16 cellular contexts compared by ENCODE assay signal in the genomic region with DNA sequence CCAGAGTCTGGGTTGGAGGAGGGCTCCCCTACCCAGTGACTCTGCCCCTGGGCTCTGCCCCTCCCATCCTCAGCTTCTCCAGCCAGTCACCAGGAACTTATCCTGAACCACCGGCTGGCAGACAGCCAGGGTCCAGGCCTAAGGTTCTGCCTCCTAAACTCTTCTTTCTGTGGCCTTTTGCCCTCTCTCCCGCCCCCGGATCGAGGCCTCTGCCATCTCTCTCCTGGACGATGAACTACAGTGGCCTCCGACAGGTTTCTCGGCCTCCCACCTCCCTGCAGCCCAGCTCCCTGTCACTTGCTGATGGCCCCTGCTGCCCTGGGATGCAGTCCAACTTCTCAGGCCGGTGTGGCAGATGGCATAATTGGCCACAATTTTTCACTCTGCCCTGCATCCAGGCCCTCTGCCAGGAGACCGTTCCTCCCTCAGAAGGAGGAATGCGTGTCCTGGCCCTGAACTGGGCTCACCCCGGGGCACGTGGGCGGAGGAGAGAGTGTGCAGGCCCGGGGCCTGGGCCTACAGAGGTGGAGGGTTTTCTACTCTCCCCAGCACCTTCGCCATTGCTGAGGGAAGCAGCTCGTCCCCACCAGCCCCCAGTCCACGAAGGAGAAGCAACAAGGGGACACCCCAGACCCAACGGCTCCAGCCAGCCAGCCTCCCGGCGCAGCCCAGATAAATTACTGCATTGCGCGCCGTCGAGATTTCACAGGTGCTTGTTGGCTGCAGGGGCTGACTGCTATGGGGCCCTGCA.
DNase-seq lines count a peak whose midpoint lies in the region; ATAC-seq and TF ChIP-seq lines count a peak whose summit lies in the region.
"Had no signal": no experiment of that assay in that cellular context is flagged by ENCODE, and none has a peak within 500 bp of the region (broad histone marks: within the 10 kb centered on the region; RNA-seq: fewer than 3 reads in every experiment).

No MANE protein-coding gene starts in this region.

- TF ChIP-seq CTCF in H9 (conservative IDR thresholded peaks at IDR 0.05) = no peak
- no peak for TF ChIP-seq CTCF in spleen (IDR thresholded peaks at IDR 0.05 in 8 of 11, conservative IDR thresholded peaks at IDR 0.05 in 3 of 11)

- no peak overlapping the region for H2BK5ac ChIP-seq in H9 (ENCODE audit: insufficient read length, low read length)

- no peak for TF ChIP-seq POLR2A in spleen (IDR thresholded peaks at IDR 0.05)

- no peaks in the 10 kb centered on the region for H4K20me1 ChIP-seq in H9 (ENCODE audit: control insufficient read depth, insufficient read depth, insufficient read length)
- no peaks in the 10 kb centered on the region for H4K20me1 ChIP-seq in Karpas-422 (ENCODE audit: insufficient read depth, low read depth, low read length)

- no peak overlapping the region for H4K8ac ChIP-seq in H9 (replicated peaks; ENCODE audit: insufficient read length, low read depth, low read length)

- no peak overlapping the region for H3K9ac ChIP-seq in H9 (ENCODE audit: extremely low read depth, insufficient read length, low read length)
- H3K9ac ChIP-seq in NT2/D1 (ENCODE audit: insufficient read length, low read depth) = peak overlapping the region; percentile 66
- peak overlapping the region; percentile 24 for H3K9ac ChIP-seq in iPS-15b (ENCODE audit: low read depth, low read length)
- H3K9ac ChIP-seq in Karpas-422 (ENCODE audit: low read length) = no peak overlapping the region

- no peak overlapping the region for H3K4ac ChIP-seq in H9 (ENCODE audit: low read depth, low read length)

- no peak overlapping the region for H3K4me3 Mint-ChIP-seq in H9
- H3K4me3 Mint-ChIP-seq: activated CD8-positive, alpha-beta T cell treated with anti-CD3 and anti-CD28 coated beads, Interleukin-2, amount 10 ng/mL, durations not matched to agents 7 days and 5 days; activated naive CD8-positive, alpha-beta T cell treated with anti-CD3 and anti-CD28 coated beads for 36 hours; T-helper 1 cell treated with Interleukin-12 subunit alpha and Interleukin-12 subunit beta and Interleukin-4 antibody, amounts not matched to agents 30 μg/mL and 1 μg/mL, for 36 hours had no signal

- ATAC-seq in GM21619 (IDR thresholded peaks at IDR 0.05; ENCODE audit: unreplicated experiment) (no peak), HG03139 (IDR thresholded peaks at IDR 0.05; ENCODE audit: unreplicated experiment) (no peak)
- ATAC-seq: activated CD8-positive, alpha-beta T cell treated with anti-CD3 and anti-CD28 coated beads, Interleukin-2, amount 10 ng/mL, durations not matched to agents 7 days and 5 days; foreskin keratinocyte had no signal

- H3K36me3 Mint-ChIP-seq in H9 (ENCODE audit: insufficient read depth in 1 of 3, low read depth in 3 of 3) = peaks cover 0 to 4% (median 0%) of the 10 kb centered on the region in 3 experiments; a peak in 2 of 7 replicates
- H3K36me3 Mint-ChIP-seq: activated naive CD8-positive, alpha-beta T cell treated with anti-CD3 and anti-CD28 coated beads for 36 hours had no signal

- intact Hi-C loops in spleen (cut with DNase I; ENCODE audit: low total_unique reads) = no loop called here

- DNase-seq in H9 (no peak), NT2/D1 (ENCODE audit: low read depth, low spot score) (no peak), spleen (peak; percentile 72), inferior parietal cortex (ENCODE audit: extremely low spot score) (no peak), Karpas-422 (no peak)
- DNase-seq: activated CD8-positive, alpha-beta T cell treated with anti-CD3 and anti-CD28 coated beads, Interleukin-2, amount 10 ng/mL, durations not matched to agents 7 days and 5 days; activated naive CD8-positive, alpha-beta T cell treated with anti-CD3 and anti-CD28 coated beads for 36 hours; foreskin keratinocyte; stimulated activated CD4-positive, alpha-beta T cell treated with anti-CD3 and anti-CD28 coated beads, Interleukin-4, amount 100 ng/mL, for 1 hour had no signal

- H4K91ac ChIP-seq in H9 (ENCODE audit: insufficient read length, low read depth, low read length) = no peak overlapping the region

- peak overlapping the region in 2 of 3 experiments; percentile 46 to 94; a peak in 2 of 7 replicates for H3K27ac Mint-ChIP-seq in H9
- H3K27ac Mint-ChIP-seq: activated CD8-positive, alpha-beta T cell treated with anti-CD3 and anti-CD28 coated beads, Interleukin-2, amount 10 ng/mL, durations not matched to agents 7 days and 5 days; activated naive CD8-positive, alpha-beta T cell treated with anti-CD3 and anti-CD28 coated beads for 36 hours; progenitor cell of endocrine pancreas; T-helper 1 cell treated with Interleukin-12 subunit alpha and Interleukin-12 subunit beta and Interleukin-4 antibody, amounts not matched to agents 30 μg/mL and 1 μg/mL, for 36 hours had no signal

- no peak overlapping the region for H3T11ph ChIP-seq in H9 (ENCODE audit: low read length)

- no peaks in the 10 kb centered on the region for H3K9me2 ChIP-seq in Karpas-422 (replicated peaks; ENCODE audit: insufficient read depth, low read length)

- H2AFZ ChIP-seq in H9 (ENCODE audit: low read length) (no peak overlapping the region), Karpas-422 (ENCODE audit: low read length) (no peak overlapping the region)

- H3K27me3 ChIP-seq in H9 (ENCODE audit: insufficient read depth, low read length) = no peaks in the 10 kb centered on the region
- H3K27me3 ChIP-seq in NT2/D1 (ENCODE audit: insufficient read depth, insufficient read length) = peaks cover 2% of the 10 kb centered on the region
- H3K27me3 ChIP-seq in iPS-15b (ENCODE audit: control insufficient read depth, insufficient read depth, low read length) = peaks cover 2% of the 10 kb centered on the region
- no peaks in the 10 kb centered on the region for H3K27me3 ChIP-seq in spleen (replicated peaks in 1 of 7)
- H3K27me3 ChIP-seq in Karpas-422 (ENCODE audit: low read length) = no peaks in the 10 kb centered on the region
- H3K27me3 ChIP-seq: foreskin keratinocyte had no signal

- no peak overlapping the region for H3K14ac ChIP-seq in H9 (ENCODE audit: insufficient read depth, low read length)

- peaks cover 36% of the 10 kb centered on the region for H3K27me3 Mint-ChIP-seq in H9 (ENCODE audit: low read depth)

- H2AK5ac ChIP-seq in H9 (ENCODE audit: insufficient read length, low read length) = no peak overlapping the region

- H3K4me1 ChIP-seq in H9 (ENCODE audit: insufficient read depth, low read length) (no peaks in the 10 kb centered on the region), NT2/D1 (ENCODE audit: insufficient read depth, insufficient read length) (peaks cover 10% of the 10 kb centered on the region), iPS-15b (ENCODE audit: control insufficient read depth, insufficient read depth, low read length) (no peaks in the 10 kb centered on the region), spleen (peaks cover 0 to 8% (median 0%) of the 10 kb centered on the region in 6 donors), Karpas-422 (ENCODE audit: low read length) (no peaks in the 10 kb centered on the region)
- H3K4me1 ChIP-seq: foreskin keratinocyte had no signal

- H3K79me2 ChIP-seq in H9 (ENCODE audit: insufficient read depth, low read length) = no peaks in the 10 kb centered on the region
- H3K79me2 ChIP-seq in Karpas-422 (ENCODE audit: low read length) = no peaks in the 10 kb centered on the region

- no peak overlapping the region for H3K23ac ChIP-seq in H9 (ENCODE audit: insufficient read length, low read depth, low read length)

- no peak overlapping the region for H2BK20ac ChIP-seq in H9 (ENCODE audit: low read depth, low read length, poor library complexity, severe bottlenecking)

- H3K18ac ChIP-seq in H9 (ENCODE audit: insufficient read length, low read depth, low read length) = no peak overlapping the region

- H3K9me3 ChIP-seq in H9 (ENCODE audit: control insufficient read depth, low read depth, low read length) (no peaks in the 10 kb centered on the region), NT2/D1 (ENCODE audit: insufficient read depth, low read length) (no peaks in the 10 kb centered on the region), iPS-15b (ENCODE audit: control insufficient read depth, insufficient read depth, low read length) (no peaks in the 10 kb centered on the region), spleen (no peaks in the 10 kb centered on the region), Karpas-422 (ENCODE audit: low read length) (no peaks in the 10 kb centered on the region)

- no peak overlapping the region for H3K27ac ChIP-seq in H9 (ENCODE audit: insufficient read length, low read depth, low read length)
- H3K27ac ChIP-seq in spleen = peak overlapping the region in 2 of 8 donors; percentile 12 to 25
- no peak overlapping the region for H3K27ac ChIP-seq in Karpas-422 (ENCODE audit: low read length)
- H3K27ac ChIP-seq: dorsolateral prefrontal cortex, foreskin keratinocyte had no signal

- no peak overlapping the region for H2BK15ac ChIP-seq in H9 (ENCODE audit: low read depth, low read length)

- H3K23me2 ChIP-seq in H9 (ENCODE audit: insufficient read length, low read depth, low read length, poor library complexity, severe bottlenecking) = no peaks in the 10 kb centered on the region

- H3K4me3 ChIP-seq in NT2/D1 (ENCODE audit: insufficient read length, low read depth) (no peak overlapping the region), iPS-15b (ENCODE audit: low read depth, low read length) (no peak overlapping the region), spleen (no peak overlapping the region), Karpas-422 (ENCODE audit: low read length) (no peak overlapping the region)
- H3K4me3 ChIP-seq: dorsolateral prefrontal cortex, lung had no signal

- no peak overlapping the region for H3K56ac ChIP-seq in H9 (ENCODE audit: insufficient read length, low read depth, low read length)

- no peak overlapping the region for H4K5ac ChIP-seq in H9 (ENCODE audit: insufficient read length, low read depth, low read length)

- H3K79me1 ChIP-seq in H9 (ENCODE audit: insufficient read depth, low read depth, low read length, poor library complexity, severe bottlenecking) = no peaks in the 10 kb centered on the region

- no peak overlapping the region for H2BK120ac ChIP-seq in H9 (ENCODE audit: low read depth, low read length, poor library complexity, severe bottlenecking)

- H3K4me2 ChIP-seq in H9 (ENCODE audit: insufficient read depth, insufficient read length, low read length) (no peak overlapping the region), Karpas-422 (ENCODE audit: low read depth, low read length, poor library complexity, severe bottlenecking) (no peak overlapping the region)

- peaks cover 2 to 24% of the 10 kb centered on the region in 2 experiments; a peak in 3 of 4 replicates for H3K4me1 Mint-ChIP-seq in H9
- H3K4me1 Mint-ChIP-seq: activated naive CD8-positive, alpha-beta T cell treated with anti-CD3 and anti-CD28 coated beads for 36 hours had no signal

- H3K36me3 ChIP-seq in NT2/D1 (ENCODE audit: insufficient read depth, insufficient read length, low read length) (no peaks in the 10 kb centered on the region), iPS-15b (ENCODE audit: control insufficient read depth, insufficient read depth, low read length) (no peaks in the 10 kb centered on the region), spleen (no peaks in the 10 kb centered on the region), Karpas-422 (ENCODE audit: insufficient read depth, low read length) (no peaks in the 10 kb centered on the region)

- no CpG with 5 or more reads among the region's 24 CpGs for WGBS in H9 (ENCODE audit: extremely low coverage, insufficient read length, low lambda C conversion rate)
- WGBS in spleen, 5 donors = 54 to 81% (median 73%) methylated on average over 18 to 24 of the region's 24 CpGs

- H3K9me3 Mint-ChIP-seq in H9 = peaks cover 9 to 10% of the 10 kb centered on the region in 2 experiments; a peak in 4 of 5 replicates
- H3K9me3 Mint-ChIP-seq: activated naive CD8-positive, alpha-beta T cell treated with anti-CD3 and anti-CD28 coated beads for 36 hours had no signal

- no peak overlapping the region for H2BK12ac ChIP-seq in H9 (ENCODE audit: insufficient read length, low read depth, low read length)

Comparison
In these comparisons a context has a peak if more than half of its experiments do, and no peak if none do; other contexts are left out.
1. H3K9ac ChIP-seq: peak in NT2/D1 (single experiment) and iPS-15b (single experiment); none in H9 (single experiment) and Karpas-422 (single experiment).